In the genomic region with DNA sequence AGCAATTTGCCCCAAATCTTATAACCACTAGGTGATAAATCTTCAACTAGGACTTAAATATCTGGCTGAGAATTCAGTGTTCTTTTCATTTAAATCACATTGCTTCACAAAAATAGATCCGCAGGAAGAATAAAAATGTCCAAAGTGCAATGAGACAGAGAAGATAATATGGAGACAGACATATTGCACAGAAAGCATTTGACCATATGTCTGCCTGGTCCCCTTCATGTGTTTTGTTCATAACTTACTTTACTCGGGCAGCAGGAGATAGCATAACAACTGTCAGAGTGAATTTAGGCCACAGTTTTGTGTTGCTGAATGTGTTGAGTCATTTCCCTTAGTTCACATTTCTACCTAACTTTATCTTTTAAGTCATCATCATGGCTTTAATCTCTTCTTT, we compare ENCODE assay signal across 8 cellular contexts.
A peak's percentile ranks its signal among the peaks of the same experiment; 100 is the strongest.
DNase-seq lines count a peak whose midpoint lies in the region; ATAC-seq and TF ChIP-seq lines count a peak whose summit lies in the region.
"Not testable (repeated sequence)": the region's sequence is repeated elsewhere in the genome, so short reads cannot be mapped to it uniquely, and the experiment has no call there.

No MANE protein-coding gene starts in this region.

- CTCF ChIA-PET in T-cell (lab: Charles Lee); activated CD8-positive, alpha-beta T cell treated with anti-CD3 and anti-CD28 coated beads for 36 hours (lab: Charles Lee); activated naive CD4-positive, alpha-beta T cell treated with anti-CD3 and anti-CD28 coated beads, Interleukin-2, amount 10 ng/mL, durations not matched to agents 7 days and 5 days (lab: Charles Lee): not testable (repeated sequence)
- CTCF ChIA-PET in naive thymus-derived CD4-positive, alpha-beta T cell (lab: Charles Lee): interaction anchor here (0.6 kb wide), 1 partner anchor 35 kb away, joined by 4 read pairs; no protein-coding TSS in a partner anchor

- H3K9me3 ChIP-seq in naive thymus-derived CD4-positive, alpha-beta T cell (ENCODE audit: control insufficient read depth in 2 of 3, low read length in 3 of 3): not testable (repeated sequence)

- peaks cover 53% of the 10 kb centered on the region for H3K4me1 Mint-ChIP-seq in HFFc6 (ENCODE audit: low read depth)
- peaks cover 48 to 64% (median 62%) of the 10 kb centered on the region in 3 donors for H3K4me1 Mint-ChIP-seq in T-cell
- peaks cover 53% of the 10 kb centered on the region for H3K4me1 Mint-ChIP-seq in activated CD8-positive, alpha-beta T cell treated with anti-CD3 and anti-CD28 coated beads for 36 hours (ENCODE audit: low read depth)
- peaks cover 49% of the 10 kb centered on the region for H3K4me1 Mint-ChIP-seq in activated naive CD4-positive, alpha-beta T cell treated with anti-CD3 and anti-CD28 coated beads, Interleukin-2, amount 10 ng/mL, durations not matched to agents 7 days and 5 days
- H3K4me1 Mint-ChIP-seq in naive thymus-derived CD4-positive, alpha-beta T cell: peaks cover 28 to 62% (median 49%) of the 10 kb centered on the region in 7 donors
- peaks cover 53% of the 10 kb centered on the region for H3K4me1 Mint-ChIP-seq in stimulated activated effector memory CD8-positive, alpha-beta T cell treated with anti-CD3 and anti-CD28 coated beads, Interleukin-12 subunit alpha, Interleukin-12 subunit beta, amount 100 ng/mL, for 72 hours

- H3K36me3 ChIP-seq in brain microvascular endothelial cell (replicated peaks); naive thymus-derived CD4-positive, alpha-beta T cell (ENCODE audit: control insufficient read depth in 2 of 3, insufficient read depth in 3 of 3, low read length in 3 of 3): not testable (repeated sequence)

- POLR2A ChIA-PET in T-cell (lab: Charles Lee): not testable (repeated sequence)
- POLR2A ChIA-PET in activated CD8-positive, alpha-beta T cell treated with anti-CD3 and anti-CD28 coated beads for 36 hours (lab: Charles Lee): interaction anchor here (0.7 kb wide), 1 partner anchor 13 kb away, joined by 3 read pairs; no protein-coding TSS in a partner anchor
- POLR2A ChIA-PET in naive thymus-derived CD4-positive, alpha-beta T cell (lab: Charles Lee): interaction anchor here (0.6 kb wide), 1 partner anchor 15 kb away, joined by 4 read pairs; no protein-coding TSS in a partner anchor

- intact Hi-C loops in activated CD8-positive, alpha-beta T cell treated with anti-CD3 and anti-CD28 coated beads for 36 hours (cut with micrococcal nuclease): not testable (repeated sequence)
- intact Hi-C loops in naive thymus-derived CD4-positive, alpha-beta T cell (cut with micrococcal nuclease): loop anchor here (1.0 to 5.0 kb wide), 7 partner anchors 33 to 173 kb away; partner anchors contain the start of gene PARP8 (in 1 of the 2)

- H3K4me1 ChIP-seq in naive thymus-derived CD4-positive, alpha-beta T cell (ENCODE audit: control insufficient read depth in 2 of 2, insufficient read depth in 2 of 2, low read length in 2 of 2): peaks cover 32 to 52% of the 10 kb centered on the region in 2 donors

- not testable (repeated sequence) for TF ChIP-seq CTCF in AG10803 (conservative IDR thresholded peaks at IDR 0.05; ENCODE audit: low read length); HFFc6 (IDR thresholded peaks at IDR 0.05); activated CD8-positive, alpha-beta T cell treated with anti-CD3 and anti-CD28 coated beads for 36 hours (IDR thresholded peaks at IDR 0.05); brain microvascular endothelial cell (IDR thresholded peaks at IDR 0.05; ENCODE audit: low read depth, low read length, missing control alignments)

- peak overlapping the region; percentile 29 for H3K27ac ChIP-seq in brain microvascular endothelial cell
- not testable (repeated sequence) for H3K27ac ChIP-seq in naive thymus-derived CD4-positive, alpha-beta T cell (ENCODE audit: low read depth, low read length)

- H3K9me3 Mint-ChIP-seq in HFFc6; T-cell; activated CD8-positive, alpha-beta T cell treated with anti-CD3 and anti-CD28 coated beads for 36 hours; activated naive CD4-positive, alpha-beta T cell treated with anti-CD3 and anti-CD28 coated beads, Interleukin-2, amount 10 ng/mL, durations not matched to agents 7 days and 5 days; naive thymus-derived CD4-positive, alpha-beta T cell; stimulated activated effector memory CD8-positive, alpha-beta T cell treated with anti-CD3 and anti-CD28 coated beads, Interleukin-12 subunit alpha, Interleukin-12 subunit beta, amount 100 ng/mL, for 72 hours: not testable (repeated sequence)

- DNase-seq in AG10803 (ENCODE audit: low read depth): peak; percentile 6
- not testable (repeated sequence) for DNase-seq in HFFc6; T-cell; activated CD8-positive, alpha-beta T cell treated with anti-CD3 and anti-CD28 coated beads for 36 hours; activated naive CD4-positive, alpha-beta T cell treated with anti-CD3 and anti-CD28 coated beads, Interleukin-2, amount 10 ng/mL, durations not matched to agents 7 days and 5 days; brain microvascular endothelial cell; naive thymus-derived CD4-positive, alpha-beta T cell; stimulated activated effector memory CD8-positive, alpha-beta T cell treated with anti-CD3 and anti-CD28 coated beads, Interleukin-12 subunit alpha, Interleukin-12 subunit beta, amount 100 ng/mL, for 72 hours (ENCODE audit: low spot score in 2 of 2)

- H3K4me3 Mint-ChIP-seq in HFFc6: peak overlapping the region; percentile 12
- peak overlapping the region; percentile 25 to 41 (median 39) for H3K4me3 Mint-ChIP-seq in T-cell
- H3K4me3 Mint-ChIP-seq in activated CD8-positive, alpha-beta T cell treated with anti-CD3 and anti-CD28 coated beads for 36 hours: peak overlapping the region; percentile 44
- H3K4me3 Mint-ChIP-seq in activated naive CD4-positive, alpha-beta T cell treated with anti-CD3 and anti-CD28 coated beads, Interleukin-2, amount 10 ng/mL, durations not matched to agents 7 days and 5 days: not testable (repeated sequence)
- peak overlapping the region in 8 of 10 donors; percentile 20 to 70 (median 42) for H3K4me3 Mint-ChIP-seq in naive thymus-derived CD4-positive, alpha-beta T cell
- peak overlapping the region; percentile 60 for H3K4me3 Mint-ChIP-seq in stimulated activated effector memory CD8-positive, alpha-beta T cell treated with anti-CD3 and anti-CD28 coated beads, Interleukin-12 subunit alpha, Interleukin-12 subunit beta, amount 100 ng/mL, for 72 hours

- H3K27me3 Mint-ChIP-seq in HFFc6 (ENCODE audit: insufficient read depth); T-cell; activated CD8-positive, alpha-beta T cell treated with anti-CD3 and anti-CD28 coated beads for 36 hours; activated naive CD4-positive, alpha-beta T cell treated with anti-CD3 and anti-CD28 coated beads, Interleukin-2, amount 10 ng/mL, durations not matched to agents 7 days and 5 days; naive thymus-derived CD4-positive, alpha-beta T cell: not testable (repeated sequence)

- not testable (repeated sequence) for H3K27ac Mint-ChIP-seq in HFFc6
- peak overlapping the region; percentile 88 to 90 for H3K27ac Mint-ChIP-seq in T-cell
- H3K27ac Mint-ChIP-seq in activated CD8-positive, alpha-beta T cell treated with anti-CD3 and anti-CD28 coated beads for 36 hours: peak overlapping the region; percentile 92
- peak overlapping the region; percentile 75 for H3K27ac Mint-ChIP-seq in activated naive CD4-positive, alpha-beta T cell treated with anti-CD3 and anti-CD28 coated beads, Interleukin-2, amount 10 ng/mL, durations not matched to agents 7 days and 5 days
- peak overlapping the region; percentile 7 to 87 (median 68) for H3K27ac Mint-ChIP-seq in naive thymus-derived CD4-positive, alpha-beta T cell
- H3K27ac Mint-ChIP-seq in stimulated activated effector memory CD8-positive, alpha-beta T cell treated with anti-CD3 and anti-CD28 coated beads, Interleukin-12 subunit alpha, Interleukin-12 subunit beta, amount 100 ng/mL, for 72 hours: peak overlapping the region; percentile 94

- not testable (repeated sequence) for H3K27me3 ChIP-seq in brain microvascular endothelial cell (replicated peaks); naive thymus-derived CD4-positive, alpha-beta T cell (ENCODE audit: control insufficient read depth in 2 of 2, insufficient read depth in 2 of 2, low read length in 2 of 2)

- not testable (repeated sequence) for ATAC-seq in T-cell (replicated peaks in 1 of 4); activated CD8-positive, alpha-beta T cell treated with anti-CD3 and anti-CD28 coated beads for 36 hours; naive thymus-derived CD4-positive, alpha-beta T cell; stimulated activated effector memory CD8-positive, alpha-beta T cell treated with anti-CD3 and anti-CD28 coated beads, Interleukin-12 subunit alpha, Interleukin-12 subunit beta, amount 100 ng/mL, for 72 hours

- in situ Hi-C loops in brain microvascular endothelial cell (cut with HindIII; ENCODE audit: low pct_ligation_motif_present, low sequenced_read_pairs): not testable (repeated sequence)

- not testable (repeated sequence) for H3K36me3 Mint-ChIP-seq in HFFc6 (ENCODE audit: low read depth); T-cell; stimulated activated effector memory CD8-positive, alpha-beta T cell treated with anti-CD3 and anti-CD28 coated beads, Interleukin-12 subunit alpha, Interleukin-12 subunit beta, amount 100 ng/mL, for 72 hours
- peaks cover 13% of the 10 kb centered on the region for H3K36me3 Mint-ChIP-seq in activated CD8-positive, alpha-beta T cell treated with anti-CD3 and anti-CD28 coated beads for 36 hours (ENCODE audit: low read depth)
- H3K36me3 Mint-ChIP-seq in activated naive CD4-positive, alpha-beta T cell treated with anti-CD3 and anti-CD28 coated beads, Interleukin-2, amount 10 ng/mL, durations not matched to agents 7 days and 5 days: peaks cover 22% of the 10 kb centered on the region
- peaks cover 0 to 31% (median 0%) of the 10 kb centered on the region in 5 donors for H3K36me3 Mint-ChIP-seq in naive thymus-derived CD4-positive, alpha-beta T cell

- not testable (repeated sequence) for H3K4me3 ChIP-seq in AG10803 (ENCODE audit: low read length); brain microvascular endothelial cell (ENCODE audit: low read depth, low read length)
- H3K4me3 ChIP-seq in naive thymus-derived CD4-positive, alpha-beta T cell (ENCODE audit: low read length): peak overlapping the region; percentile 11
